8 cellular contexts compared by ENCODE assay signal in the genomic region with DNA sequence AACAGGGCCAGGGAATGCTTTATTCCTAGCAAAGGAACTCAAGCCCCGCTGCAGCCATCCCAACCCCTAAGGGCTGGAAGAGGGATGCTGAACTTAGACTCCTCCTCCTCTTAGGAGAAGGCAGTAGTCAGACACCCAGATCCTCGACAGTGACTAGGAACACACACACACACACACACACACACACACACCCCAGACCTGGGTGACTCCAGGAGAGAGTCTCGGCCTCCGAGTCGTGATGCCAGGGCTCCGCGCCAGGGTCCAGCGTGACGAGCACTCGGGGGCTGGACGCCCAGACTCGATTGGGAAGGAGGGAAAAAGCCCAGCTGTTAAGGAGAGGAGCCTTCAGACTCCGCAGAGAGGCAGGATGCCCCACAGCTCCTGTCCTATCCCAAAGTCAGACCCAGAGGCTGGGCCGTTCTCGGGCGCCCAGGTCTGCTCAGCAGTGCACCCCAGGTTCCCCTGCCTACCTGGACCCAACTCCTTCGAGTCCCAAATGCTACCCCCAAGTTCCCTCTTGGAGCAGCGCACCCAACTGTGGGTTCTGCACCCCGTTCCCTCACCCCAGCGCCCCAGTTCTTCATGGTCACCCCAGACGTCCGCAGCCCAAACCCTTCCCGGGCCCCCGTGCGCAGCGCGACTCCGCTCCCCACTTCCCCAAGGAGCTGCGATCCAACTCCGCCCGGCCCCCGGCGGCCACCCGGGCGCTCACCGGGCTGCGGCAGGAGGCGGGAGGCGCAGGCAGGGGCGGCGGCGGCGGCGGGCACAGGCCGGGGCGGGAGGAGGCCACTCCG. TPM values are rescaled to one million over a fixed set of nuclear protein-coding genes. Genes with fewer than 3 reads are reported as not detected.
DNase-seq lines count a peak whose midpoint lies in the region; ATAC-seq lines count a peak whose summit lies in the region.

No MANE protein-coding gene starts in this region.

- DNase-seq in NCI-H345 (lab: John Stamatoyannopoulos, UW) (peak; percentile 20), NCI-H345 treated with DMSO at 0.1 percent for 48 hours (lab: John Stamatoyannopoulos, UW; ENCODE audit: unreplicated experiment) (no peak), amniotic epithelial cell (ENCODE audit: low read depth) (peak; percentile 20), skeletal muscle cell (ENCODE audit: low read depth) (no peak), NCI-H2107 treated with DMSO at 0.1 percent for 48 hours (lab: John Stamatoyannopoulos, UW; ENCODE audit: unreplicated experiment) (no peak)

- WGBS in HUES64 = 1% methylated on average over 47 of the region's 47 CpGs

- 0 out of 2 replicates have a peak, but pooled peaks cover 5% of the 10 kb centered on the region for H3K27me3 ChIP-seq in HUES64 (ENCODE audit: insufficient read depth, low read length)

- H3K9ac ChIP-seq in HUES64 (ENCODE audit: low read depth, low read length) = peak overlapping the region; percentile 62

- H3K4me3 ChIP-seq in HUES64 (ENCODE audit: low read length) (peak overlapping the region; percentile 83), iPS-11a (ENCODE audit: low read depth, low read length) (peak overlapping the region; percentile 73), skeletal muscle cell (ENCODE audit: low read depth, low read length) (peak overlapping the region; percentile 68)

- no peaks in the 10 kb centered on the region for H3K36me3 ChIP-seq in HUES64 (ENCODE audit: insufficient read depth, low read length)

- no peak for ATAC-seq in GM19455 (IDR thresholded peaks at IDR 0.05; ENCODE audit: unreplicated experiment)

- no peaks in the 10 kb centered on the region for H3K9me3 ChIP-seq in HUES64 (ENCODE audit: insufficient read depth, low read depth, low read length)

- peaks cover 58% of the 10 kb centered on the region for H3K4me1 ChIP-seq in HUES64 (ENCODE audit: insufficient read depth, low read length)

- H3K27ac ChIP-seq in HUES64 (ENCODE audit: low read depth, low read length) = no peak overlapping the region

RNA-seq across cellular contexts. Expression of gene BMF, which starts 0.4 kb away (rescaled TPM):
- polyA plus RNA-seq in HUES64 (2013, experiment 1 of 2) = 8.2 TPM
- polyA plus RNA-seq in HUES64 (2013, experiment 2 of 2) = 12.5 TPM

RNA-seq across cellular contexts. Expression of gene BUB1B, which starts 52.6 kb away (rescaled TPM):
- 67.4 TPM for polyA plus RNA-seq in HUES64 (2013, experiment 1 of 2)
- polyA plus RNA-seq in HUES64 (2013, experiment 2 of 2) = 81.7 TPM

Comparison
In these comparisons a context has a peak if more than half of its experiments do, and no peak if none do; other contexts are left out.
1. DNase-seq: peak in NCI-H345 (single experiment) and amniotic epithelial cell (single experiment); none in NCI-H345 treated with DMSO at 0.1 percent for 48 hours (single experiment), skeletal muscle cell (single experiment) and NCI-H2107 treated with DMSO at 0.1 percent for 48 hours (single experiment).
2. Peak in every context shown above with its lines, with median percentiles within 50 percentile points of each other: H3K4me3 ChIP-seq.